ENCODE assay signal across 13 cellular contexts in the genomic region with DNA sequence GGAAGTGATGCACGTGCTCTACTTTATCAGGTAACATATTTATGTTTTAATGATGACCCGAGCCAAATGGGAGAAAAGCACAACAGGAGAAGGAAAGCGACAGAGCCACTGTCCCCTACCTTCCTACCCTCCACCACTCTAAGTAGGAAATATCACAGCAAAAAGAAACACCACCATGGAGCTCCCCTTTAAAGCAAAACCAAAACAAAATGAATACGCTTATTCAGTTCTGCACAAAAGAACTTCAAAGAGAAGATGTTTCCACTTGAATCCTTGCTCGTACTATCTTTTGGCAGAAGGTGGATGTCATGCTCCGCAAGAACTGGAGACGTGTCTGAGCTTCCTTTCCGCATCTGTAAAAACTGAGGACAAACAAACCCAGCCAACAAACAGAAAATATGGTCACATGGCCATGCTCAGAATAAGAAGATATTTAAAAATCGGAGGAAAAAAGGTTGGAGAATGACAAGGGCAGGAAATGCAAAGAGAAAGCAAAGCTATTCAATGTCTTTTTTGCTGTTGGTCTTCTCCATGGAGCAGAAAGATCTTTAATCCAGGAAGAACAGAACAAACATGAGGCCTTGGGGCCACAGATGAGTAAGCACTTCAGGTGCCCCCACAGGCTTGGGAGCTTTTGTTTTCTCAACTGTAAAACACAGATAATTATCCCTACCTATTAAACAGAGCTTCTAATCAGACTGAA. TPM values are rescaled to one million over a fixed set of nuclear protein-coding genes. Genes with fewer than 3 reads are reported as not detected.
A peak's percentile ranks its signal among the peaks of the same experiment; 100 is the strongest.
DNase-seq lines count a peak whose midpoint lies in the region; ATAC-seq, FAIRE-seq and TF ChIP-seq lines count a peak whose summit lies in the region.
"Had no signal": no experiment of that assay in that cellular context is flagged by ENCODE, and none has a peak within 500 bp of the region (broad histone marks: within the 10 kb centered on the region; RNA-seq: fewer than 3 reads in every experiment).

No MANE protein-coding gene starts in this region.

- BruUV-seq in K562 (replicated peaks; lab: Mats Ljungman, UMichigan), result no TSS peak

- no peak overlapping the region for H3K4me3 ChIP-seq in BLaER1 treated with 17β-estradiol and CSF1 and Interleukin-3, amounts not matched to agents 10 nM and 100 nM
- no peak overlapping the region for H3K4me3 ChIP-seq in CD8-positive, alpha-beta memory T cell (ENCODE audit: low read length)
- H3K4me3 ChIP-seq in K562, result no peak overlapping the region
- H3K4me3 ChIP-seq: GM23248 had no signal

- H3K4me3 Mint-ChIP-seq in CD8-positive, alpha-beta memory T cell, result peak overlapping the region in 2 of 7 donors; percentile 11 to 45

- H3K79me2 ChIP-seq in K562 (ENCODE audit: control insufficient read depth, insufficient read depth, low read length), result no peaks in the 10 kb centered on the region

- intact Hi-C loops in K562 (cut with micrococcal nuclease) (no loop called here), sciatic nerve (cut with DNase I) (no loop called here)

- peak overlapping the region; percentile 94 for H2AFZ ChIP-seq in K562 (ENCODE audit: low read depth, low read length)
- H2AFZ ChIP-seq: GM23248 had no signal

- no peaks in the 10 kb centered on the region for H3K9me3 Mint-ChIP-seq in CD8-positive, alpha-beta memory T cell
- H3K9me3 Mint-ChIP-seq: nephron had no signal

- peak; percentile 9 for ATAC-seq in HG03439 (IDR thresholded peaks at IDR 0.05; ENCODE audit: unreplicated experiment)
- peak; percentile 54; the same call in 2 of the 3 replicates for ATAC-seq in K562
- no peak for ATAC-seq in GM18517 (IDR thresholded peaks at IDR 0.05; ENCODE audit: unreplicated experiment)
- no peak for ATAC-seq in sciatic nerve
- ATAC-seq: left lobe of liver had no signal

- peak; percentile 11 for FAIRE-seq in K562 (lab: Jason Lieb, UNC)

- H3K9me3 ChIP-seq in BLaER1 treated with 17β-estradiol and CSF1 and Interleukin-3, amounts not matched to agents 10 nM and 100 nM (replicated peaks in 1 of 11), result no peaks in the 10 kb centered on the region
- H3K9me3 ChIP-seq in CD8-positive, alpha-beta memory T cell (ENCODE audit: low read length), result no peaks in the 10 kb centered on the region
- no peaks in the 10 kb centered on the region for H3K9me3 ChIP-seq in K562 (replicated peaks; ENCODE audit: control insufficient read depth, insufficient read depth, low read depth, low read length)

- H3K9me1 ChIP-seq in K562 (ENCODE audit: control insufficient read depth, insufficient read depth, low read length), result no peaks in the 10 kb centered on the region

- peaks cover 17 to 26% (median 23%) of the 10 kb centered on the region in 10 experiments for H3K4me1 ChIP-seq in BLaER1 treated with 17β-estradiol and CSF1 and Interleukin-3, amounts not matched to agents 10 nM and 100 nM
- peaks cover 3% of the 10 kb centered on the region for H3K4me1 ChIP-seq in CD8-positive, alpha-beta memory T cell (ENCODE audit: insufficient read depth, low read length)
- H3K4me1 ChIP-seq in K562 (replicated peaks in 1 of 2; ENCODE audit: control insufficient read depth in 2 of 2, insufficient read depth in 2 of 2, low read length in 2 of 2), result peaks cover 0 to 6% of the 10 kb centered on the region in 2 experiments; a peak in 2 of 5 replicates

- peaks cover 13 to 46% (median 31%) of the 10 kb centered on the region in 11 experiments; a peak in 17 of 22 replicates for H3K36me3 ChIP-seq in BLaER1 treated with 17β-estradiol and CSF1 and Interleukin-3, amounts not matched to agents 10 nM and 100 nM
- H3K36me3 ChIP-seq in CD8-positive, alpha-beta memory T cell (ENCODE audit: insufficient read depth, low read length), result peaks cover 23% of the 10 kb centered on the region
- no peaks in the 10 kb centered on the region for H3K36me3 ChIP-seq in K562 (ENCODE audit: control insufficient read depth, insufficient read depth, low read length)

- no peak overlapping the region for H3K9ac ChIP-seq in BLaER1 treated with 17β-estradiol and CSF1 and Interleukin-3, amounts not matched to agents 10 nM and 100 nM
- no peak overlapping the region for H3K9ac ChIP-seq in K562 (ENCODE audit: insufficient read depth in 1 of 2, low read depth in 2 of 2, low read length in 2 of 2)
- H3K9ac ChIP-seq: GM23248 had no signal

- H3K27me3 ChIP-seq in BLaER1 treated with 17β-estradiol and CSF1 and Interleukin-3, amounts not matched to agents 10 nM and 100 nM, result no peaks in the 10 kb centered on the region
- H3K27me3 ChIP-seq in CD8-positive, alpha-beta memory T cell (ENCODE audit: insufficient read depth, low read length, poor library complexity, severe bottlenecking), result no peaks in the 10 kb centered on the region
- H3K27me3 ChIP-seq in K562 (ENCODE audit: control insufficient read depth in 2 of 2, insufficient read depth in 2 of 2, low read length in 2 of 2), result no peaks in the 10 kb centered on the region

- H3K27me3 Mint-ChIP-seq in CD8-positive, alpha-beta memory T cell, result no peaks in the 10 kb centered on the region

- peak overlapping the region in 10 of 11 experiments; percentile 53 to 78 (median 64); a peak in 20 of 22 replicates for H3K4me2 ChIP-seq in BLaER1 treated with 17β-estradiol and CSF1 and Interleukin-3, amounts not matched to agents 10 nM and 100 nM
- H3K4me2 ChIP-seq in K562 (ENCODE audit: insufficient read depth, low read length), result no peak overlapping the region

- H3K36me3 Mint-ChIP-seq in CD8-positive, alpha-beta memory T cell, result peaks cover 0 to 77% (median 17%) of the 10 kb centered on the region in 3 donors

- DNase-seq in CD8-positive, alpha-beta memory T cell, result no peak
- DNase-seq in K562 (ENCODE audit: extremely low read depth in 1 of 4, low spot score in 3 of 4) (peak in 2 of 4 experiments; percentile 25 to 26), putamen (ENCODE audit: low spot score) (no peak), sciatic nerve (ENCODE audit: low spot score) (no peak)
- DNase-seq: GM23248, NCI-H1048, NCI-H82, SIG-M5 had no signal

- no peak for TF ChIP-seq EP300 in K562 (IDR thresholded peaks at IDR 0.05; ENCODE audit: low read length)

- peaks cover 0 to 25% (median 0%) of the 10 kb centered on the region in 11 experiments; a peak in 2 of 22 replicates for H4K20me1 ChIP-seq in BLaER1 treated with 17β-estradiol and CSF1 and Interleukin-3, amounts not matched to agents 10 nM and 100 nM
- no peaks in the 10 kb centered on the region for H4K20me1 ChIP-seq in K562 (replicated peaks; ENCODE audit: control insufficient read depth, insufficient read depth, low read length)

- no peak for TF ChIP-seq CTCF in K562 (IDR thresholded peaks at IDR 0.05 in 2 of 3, conservative IDR thresholded peaks at IDR 0.05 in 1 of 3; ENCODE audit: insufficient read depth in 2 of 3, low read depth in 1 of 3, low read length in 3 of 3)

- no peak for TF ChIP-seq POLR2A in K562 (conservative IDR thresholded peaks at IDR 0.05)

- TF ChIP-seq RAD21 in K562 (CRISPR knock-in tag; conservative IDR thresholded peaks at IDR 0.05 in 1 of 2, IDR thresholded peaks at IDR 0.05 in 1 of 2), result no peak

- peak overlapping the region in 8 of 11 experiments; percentile 35 to 70 (median 62); a peak in 15 of 22 replicates for H3K27ac ChIP-seq in BLaER1 treated with 17β-estradiol and CSF1 and Interleukin-3, amounts not matched to agents 10 nM and 100 nM
- H3K27ac ChIP-seq in CD8-positive, alpha-beta memory T cell (ENCODE audit: low read depth, low read length), result no peak overlapping the region
- H3K27ac ChIP-seq in K562 (ENCODE audit: extremely low read depth, low read depth, low read length), result peak overlapping the region; percentile 57; the same call in 1 of the 3 replicates
- H3K27ac ChIP-seq: GM23248 had no signal

- H3K27ac Mint-ChIP-seq in CD8-positive, alpha-beta memory T cell, result peak overlapping the region in 7 of 8 donors; percentile 12 to 84 (median 66)

- 55% methylated on average over 8 of the region's 9 CpGs for WGBS in K562 (ENCODE audit: insufficient coverage, low coverage, missing lambda C conversion rate)

- peaks cover 23 to 48% (median 41%) of the 10 kb centered on the region in 3 donors for H3K4me1 Mint-ChIP-seq in CD8-positive, alpha-beta memory T cell

- POLR2A ChIA-PET in CD8-positive, alpha-beta memory T cell (lab: Charles Lee), result no interaction called here
- POLR2A ChIA-PET in K562 (lab: Yijun Ruan, JAX), result interaction anchor here (1.1 kb wide), 1 partner anchor 44 kb away, joined by 3 read pairs; no protein-coding TSS in a partner anchor

- in situ Hi-C loops in K562 (cut with MboI), result no loop called here

- CTCF ChIA-PET in CD8-positive, alpha-beta memory T cell (lab: Charles Lee), result no interaction called here
- CTCF ChIA-PET in K562 (lab: Yijun Ruan, JAX; ENCODE audit: low intra/inter-chr PET ratio), result no interaction called here

TF ChIP-seq in K562, 482 proteins besides CTCF, POLR2A, EP300 and RAD21 (continues in another document):
- TF ChIP-seq PCBP2 (IDR thresholded peaks at IDR 0.05; ENCODE audit: low read depth, low read length, poor library complexity, severe bottlenecking), result no peak
- TF ChIP-seq MAFG (tag; conservative IDR thresholded peaks at IDR 0.05), result 0 out of 2 replicates have a peak, but pooled peaks have one; percentile 30
- TF ChIP-seq NFRKB (IDR thresholded peaks at IDR 0.05; ENCODE audit: low read depth), result 0 out of 2 replicates have a peak, but pooled peaks have one; percentile 35
- TF ChIP-seq MAFK (IDR thresholded peaks at IDR 0.05; ENCODE audit: low read length), result peak; percentile 13; the same call in 1 of the 2 replicates
- TF ChIP-seq ZNF316 (IDR thresholded peaks at IDR 0.05), result peak; percentile 24; the same call in 1 of the 2 replicates
- TF ChIP-seq NFE2 (IDR thresholded peaks at IDR 0.05; ENCODE audit: low read depth), result peak; percentile 68; the same call in 1 of the 2 replicates

RNA-seq across cellular contexts. Expression of gene N4BP2L1, which starts 19.5 kb away (rescaled TPM):
- 10 to 100 TPM; 15.1 to 16.8 TPM for total RNA-seq in CD8-positive, alpha-beta memory T cell
- polyA plus RNA-seq in CD8-positive, alpha-beta memory T cell, result 54.3 TPM
- 0.49 TPM in 1 of 2 replicates, not detected in the other for total RNA-seq in K562 (2011; cell fraction: chromatin; rRNA removed; ENCODE audit: low replicate concordance)
- total RNA-seq in K562 (2011; cell fraction: nucleolus; rRNA removed), result 0.17 TPM in 1 of 2 replicates, not detected in the other
- total RNA-seq in K562 (2011; cell fraction: nucleoplasm; rRNA removed), result 0.51 and 0.53 TPM in 2 replicates
- total RNA-seq in K562 (2014; rRNA removed) (not detected in 2 replicates), K562 (2014; rRNA removed; fragmentation: Illumina TruSeq; extraction: Trizol) (0.11 and 0.35 TPM in 2 replicates), K562 (2015; rRNA removed; fragmentation: Illumina TruSeq; extraction: Trizol) (0.23 and 0.33 TPM in 2 replicates), K562 (2021) (0.29 and 0.36 TPM in 2 replicates), sciatic nerve (32.3 TPM)
- polyA plus RNA-seq in K562 (2011; rRNA removed) (0.11 TPM in 2 replicates), K562 (2014; fragmentation: Illumina TruSeq; extraction: Trizol) (0.06 TPM in 2 replicates), K562 (2014; fragmentation: Nextera tagmentation; extraction: Ambion mirVana) (under 1 TPM; 0.11 to 0.20 TPM), K562 (2014; rRNA removed) (0.11 and 0.24 TPM in 2 replicates)
- polyA plus RNA-seq in K562 (2011; cell fraction: cytosol; rRNA removed), result 0.01 TPM in 1 of 2 replicates, not detected in the other
- 0.20 and 0.41 TPM in 2 replicates for polyA plus RNA-seq in K562 (2011; cell fraction: nucleus; rRNA removed)
- 0.14 and 0.39 TPM in 2 replicates for polyA plus RNA-seq in K562 (2012)
- 0.15 TPM in 1 of 2 replicates, not detected in the other for polyA minus RNA-seq in K562 (2011; rRNA and poly(A)+ RNA removed)
- not detected in 2 replicates for polyA minus RNA-seq in K562 (2011; cell fraction: cytosol; rRNA and poly(A)+ RNA removed)
- not detected in 2 replicates for polyA minus RNA-seq in K562 (2011; cell fraction: nucleus; rRNA and poly(A)+ RNA removed)

Comparison
In these comparisons a context has a peak if more than half of its experiments do, and no peak if none do; other contexts are left out.
1. ATAC-seq: peak in HG03439 (single experiment) and K562 (single experiment); none in GM18517 (single experiment) and sciatic nerve (single experiment).
2. RNA of gene N4BP2L1, which starts 19.5 kb away (total RNA-seq): 32.3 TPM in sciatic nerve (single experiment) and 15.1 to 16.8 TPM in CD8-positive, alpha-beta memory T cell; 0.11 to 0.53 TPM in K562; every median in the first group is over 10 times any median in the second.